ENCODE assay signal across 28 cellular contexts in the genomic region with DNA sequence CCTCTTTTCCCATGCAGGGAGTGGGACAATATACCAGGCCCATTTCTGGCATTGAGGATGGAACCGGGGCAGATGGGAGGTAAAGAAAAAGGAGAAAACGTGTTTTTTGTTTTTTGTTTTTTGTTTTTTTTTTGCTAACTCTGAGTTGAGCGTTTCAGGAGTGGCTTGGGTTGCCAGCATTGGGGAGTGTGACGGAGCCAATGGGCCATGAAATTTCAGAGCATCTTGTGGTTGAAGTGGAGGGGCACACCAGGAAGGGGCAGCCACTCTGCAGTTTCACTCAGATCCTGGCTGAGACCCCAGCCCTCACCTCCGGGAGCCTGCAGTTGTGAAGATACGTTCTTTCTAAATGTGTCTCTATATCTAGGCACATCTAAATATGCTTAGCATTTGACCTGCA.
"Had no signal": no experiment of that assay in that cellular context is flagged by ENCODE, and none has a peak within 500 bp of the region (broad histone marks: within the 10 kb centered on the region; RNA-seq: fewer than 3 reads in every experiment).

No MANE protein-coding gene starts in this region.

- H3K4me1 Mint-ChIP-seq: activated CD4-positive, alpha-beta memory T cell treated with anti-CD3 and anti-CD28 coated beads, Interleukin-2, amount 10 ng/mL, durations not matched to agents 7 days and 5 days had no signal

- H3K36me3 ChIP-seq: breast epithelium, esophagus muscularis mucosa, left lung, lower lobe of right lung, ovary, right lobe of liver, uterus had no signal

- H3K27ac Mint-ChIP-seq: activated CD4-positive, alpha-beta memory T cell treated with anti-CD3 and anti-CD28 coated beads, Interleukin-2, amount 10 ng/mL, durations not matched to agents 7 days and 5 days; dendritic cell treated with granulocyte-macrophage colony-stimulating factor and Interleukin-4, amounts not matched to agents 40 ng/mL and 50 ng/mL, for 4 days; endodermal cell; progenitor cell of endocrine pancreas; stimulated activated memory B cell treated with anti-CD40 and anti-IgM and Interleukin-4, amounts not matched to agents 10 μg/mL and 1 μg/mL and 100 μg/mL, for 72 hours; type B pancreatic cell had no signal

- H3K27me3 ChIP-seq: breast epithelium, left lung, ovary, right lobe of liver, uterus had no signal

- H3K9me3 Mint-ChIP-seq: activated CD4-positive, alpha-beta memory T cell treated with anti-CD3 and anti-CD28 coated beads, Interleukin-2, amount 10 ng/mL, durations not matched to agents 7 days and 5 days; activated CD4-positive, alpha-beta T cell treated with anti-CD3 and anti-CD28 coated beads, Interleukin-2, amount 10 ng/mL, durations not matched to agents 7 days and 5 days; endodermal cell; type B pancreatic cell had no signal

- ATAC-seq: foreskin keratinocyte; left lung; mucosa of descending colon; right lobe of liver; stimulated activated naive CD8-positive, alpha-beta T cell treated with anti-CD3 and anti-CD28 coated beads, Interleukin-15, amount 100 ng/mL, for 72 hours had no signal

- H3K4me3 ChIP-seq: breast epithelium, esophagus muscularis mucosa, left lung, lower lobe of right lung, mucosa of descending colon, ovary, right lobe of liver, uterus had no signal

- H3K4me3 Mint-ChIP-seq: activated CD4-positive, alpha-beta memory T cell treated with anti-CD3 and anti-CD28 coated beads, Interleukin-2, amount 10 ng/mL, durations not matched to agents 7 days and 5 days; activated CD4-positive, alpha-beta T cell treated with anti-CD3 and anti-CD28 coated beads, Interleukin-2, amount 10 ng/mL, durations not matched to agents 7 days and 5 days; activated T-cell treated with anti-CD3 and anti-CD28 coated beads, Interleukin-2, amount 50 U/mL, for 24 hours; dendritic cell treated with granulocyte-macrophage colony-stimulating factor and Interleukin-4, amounts not matched to agents 40 ng/mL and 50 ng/mL, for 4 days; endodermal cell; stimulated activated memory B cell treated with anti-CD40 and anti-IgM and Interleukin-4, amounts not matched to agents 10 μg/mL and 1 μg/mL and 100 μg/mL, for 72 hours had no signal

- DNase-seq: activated CD4-positive, alpha-beta memory T cell treated with anti-CD3 and anti-CD28 coated beads, Interleukin-2, amount 10 ng/mL, durations not matched to agents 7 days and 5 days; activated CD4-positive, alpha-beta T cell treated with anti-CD3 and anti-CD28 coated beads for 1 hour; activated CD8-positive, alpha-beta memory T cell treated with anti-CD3 and anti-CD28 coated beads, Interleukin-2, amount 50 U/mL, for 48 hours; activated gamma-delta T cell; activated naive CD4-positive, alpha-beta T cell treated with anti-CD3 and anti-CD28 coated beads, Interleukin-2, amount 50 U/mL, for 16 hours; activated T-cell treated with anti-CD3 and anti-CD28 coated beads, Interleukin-2, amount 50 U/mL, for 24 hours; central memory CD4-positive, alpha-beta T cell; foreskin keratinocyte; kidney glomerular epithelial cell; left lung; lower lobe of right lung; mucosa of descending colon; ovary; right lobe of liver; stimulated activated CD4-positive, alpha-beta T cell treated with anti-CD3 and anti-CD28 coated beads, Interleukin-4, amount 100 ng/mL, for 4 hours; stimulated activated CD8-positive, alpha-beta memory T cell treated with anti-CD3 and anti-CD28 coated beads, Interleukin-4, amount 100 ng/mL, for 48 hours; substantia nigra; T1000; uterus had no signal

- H3K9me3 ChIP-seq: breast epithelium, esophagus muscularis mucosa, left lung, lower lobe of right lung, mucosa of descending colon, ovary, right lobe of liver, uterus had no signal

- H3K36me3 Mint-ChIP-seq: type B pancreatic cell had no signal

- H3K4me1 ChIP-seq: breast epithelium, esophagus muscularis mucosa, foreskin keratinocyte, left lung, lower lobe of right lung, right lobe of liver, uterus had no signal

- H3K27ac ChIP-seq: breast epithelium, esophagus muscularis mucosa, foreskin keratinocyte, left lung, lower lobe of right lung, ovary, right lobe of liver, uterus had no signal
